Comparison of ENCODE assay signal across 2 cellular contexts in genomic region chr3:50189989-50190388, GRCh38.
TF ChIP-seq lines count a peak whose summit lies in the region.

No MANE protein-coding gene starts in this region.

TF ChIP-seq in HepG2, 621 proteins besides CTCF, POLR2A, EP300 and RAD21:
- TF ChIP-seq ZNF33A (CRISPR knock-in tag; IDR thresholded peaks at IDR 0.05; ENCODE audit: borderline replicate concordance) = no peak
- 0 out of 2 replicates have a peak, but pooled peaks have one; percentile 11 for TF ChIP-seq ZNF788 (CRISPR knock-in tag; IDR thresholded peaks at IDR 0.05; ENCODE audit: borderline replicate concordance)
- TF ChIP-seq SRSF9 (IDR thresholded peaks at IDR 0.05; ENCODE audit: borderline replicate concordance, insufficient read depth, low read depth, low read length, poor library complexity, severe bottlenecking) = no peak
- TF ChIP-seq ZNF552 (CRISPR knock-in tag; IDR thresholded peaks at IDR 0.05; ENCODE audit: borderline replicate concordance) = no peak
- TF ChIP-seq TBX2 (CRISPR knock-in tag; IDR thresholded peaks at IDR 0.05; ENCODE audit: borderline replicate concordance) = no peak
- peak; percentile 93 for TF ChIP-seq MNT (IDR thresholded peaks at IDR 0.05)
- no peak for TF ChIP-seq NONO (IDR thresholded peaks at IDR 0.05)
- 0 out of 2 replicates have a peak, but pooled peaks have one; percentile 19 for TF ChIP-seq NONO (CRISPR knock-in tag; conservative IDR thresholded peaks at IDR 0.05)
- no peak for TF ChIP-seq MIER2 (CRISPR knock-in tag; IDR thresholded peaks at IDR 0.05)
- TF ChIP-seq ZNF274 (CRISPR knock-in tag; IDR thresholded peaks at IDR 0.05) = no peak
- TF ChIP-seq ZFP41 (CRISPR knock-in tag; IDR thresholded peaks at IDR 0.05; ENCODE audit: borderline replicate concordance) = no peak
- TF ChIP-seq ZBTB21 (CRISPR knock-in tag; IDR thresholded peaks at IDR 0.05) = no peak

TF ChIP-seq in K562, 482 proteins besides CTCF, POLR2A, EP300 and RAD21:
- TF ChIP-seq USF1 (CRISPR knock-in tag; IDR thresholded peaks at IDR 0.05) (peak; percentile 21; the same call in 1 of the 2 replicates), EGR1 (conservative IDR thresholded peaks at IDR 0.05) (no peak), BRF1 (IDR thresholded peaks at IDR 0.05; ENCODE audit: borderline replicate concordance, extremely low read depth, insufficient read length) (no peak)
